In the genomic region with DNA sequence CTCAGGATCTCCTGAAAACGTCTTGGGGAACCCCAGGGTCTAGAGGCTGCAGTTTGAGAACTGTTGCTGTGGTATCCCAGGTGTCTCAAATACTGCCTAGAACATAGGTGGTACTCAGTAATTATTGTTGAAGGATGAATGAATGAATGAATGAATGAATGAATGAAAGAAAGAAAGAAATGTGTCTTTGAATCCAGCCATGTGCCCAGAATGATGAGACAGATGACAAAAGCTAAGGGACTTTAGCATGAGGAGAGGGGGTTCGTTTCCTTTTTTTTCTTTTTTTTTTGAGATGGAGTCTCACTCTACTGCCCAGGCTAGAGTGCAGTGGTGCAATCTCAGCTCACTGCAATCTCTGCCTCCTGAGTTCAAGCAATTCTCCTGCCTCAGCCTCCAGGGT, we compare ENCODE assay signal across 1 cellular context.
TF ChIP-seq lines count a peak whose summit lies in the region.

No MANE protein-coding gene starts in this region.

TF ChIP-seq in K562, 482 proteins besides CTCF, POLR2A, EP300 and RAD21:
- TF ChIP-seq, protein P1, sequence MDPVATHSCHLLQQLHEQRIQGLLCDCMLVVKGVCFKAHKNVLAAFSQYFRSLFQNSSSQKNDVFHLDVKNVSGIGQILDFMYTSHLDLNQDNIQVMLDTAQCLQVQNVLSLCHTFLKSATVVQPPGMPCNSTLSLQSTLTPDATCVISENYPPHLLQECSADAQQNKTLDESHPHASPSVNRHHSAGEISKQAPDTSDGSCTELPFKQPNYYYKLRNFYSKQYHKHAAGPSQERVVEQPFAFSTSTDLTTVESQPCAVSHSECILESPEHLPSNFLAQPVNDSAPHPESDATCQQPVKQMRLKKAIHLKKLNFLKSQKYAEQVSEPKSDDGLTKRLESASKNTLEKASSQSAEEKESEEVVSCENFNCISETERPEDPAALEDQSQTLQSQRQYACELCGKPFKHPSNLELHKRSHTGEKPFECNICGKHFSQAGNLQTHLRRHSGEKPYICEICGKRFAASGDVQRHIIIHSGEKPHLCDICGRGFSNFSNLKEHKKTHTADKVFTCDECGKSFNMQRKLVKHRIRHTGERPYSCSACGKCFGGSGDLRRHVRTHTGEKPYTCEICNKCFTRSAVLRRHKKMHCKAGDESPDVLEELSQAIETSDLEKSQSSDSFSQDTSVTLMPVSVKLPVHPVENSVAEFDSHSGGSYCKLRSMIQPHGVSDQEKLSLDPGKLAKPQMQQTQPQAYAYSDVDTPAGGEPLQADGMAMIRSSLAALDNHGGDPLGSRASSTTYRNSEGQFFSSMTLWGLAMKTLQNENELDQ (CRISPR knock-in tag; IDR thresholded peaks at IDR 0.05; ENCODE audit: borderline replicate concordance) = no peak
- TF ChIP-seq CBFA2T2 (conservative IDR thresholded peaks at IDR 0.05) (no peak), EGR1 (conservative IDR thresholded peaks at IDR 0.05) (no peak), PCBP1 (IDR thresholded peaks at IDR 0.05; ENCODE audit: low read depth, low read length, poor library complexity, severe bottlenecking) (no peak), FOS (IDR thresholded peaks at IDR 0.05; ENCODE audit: extremely low read depth, insufficient read length) (no peak), RAD51 (IDR thresholded peaks at IDR 0.05; ENCODE audit: borderline replicate concordance, low read depth) (no peak), ZNF24 (IDR thresholded peaks at IDR 0.05) (peak; percentile 86)
- TF ChIP-seq, protein P2, sequence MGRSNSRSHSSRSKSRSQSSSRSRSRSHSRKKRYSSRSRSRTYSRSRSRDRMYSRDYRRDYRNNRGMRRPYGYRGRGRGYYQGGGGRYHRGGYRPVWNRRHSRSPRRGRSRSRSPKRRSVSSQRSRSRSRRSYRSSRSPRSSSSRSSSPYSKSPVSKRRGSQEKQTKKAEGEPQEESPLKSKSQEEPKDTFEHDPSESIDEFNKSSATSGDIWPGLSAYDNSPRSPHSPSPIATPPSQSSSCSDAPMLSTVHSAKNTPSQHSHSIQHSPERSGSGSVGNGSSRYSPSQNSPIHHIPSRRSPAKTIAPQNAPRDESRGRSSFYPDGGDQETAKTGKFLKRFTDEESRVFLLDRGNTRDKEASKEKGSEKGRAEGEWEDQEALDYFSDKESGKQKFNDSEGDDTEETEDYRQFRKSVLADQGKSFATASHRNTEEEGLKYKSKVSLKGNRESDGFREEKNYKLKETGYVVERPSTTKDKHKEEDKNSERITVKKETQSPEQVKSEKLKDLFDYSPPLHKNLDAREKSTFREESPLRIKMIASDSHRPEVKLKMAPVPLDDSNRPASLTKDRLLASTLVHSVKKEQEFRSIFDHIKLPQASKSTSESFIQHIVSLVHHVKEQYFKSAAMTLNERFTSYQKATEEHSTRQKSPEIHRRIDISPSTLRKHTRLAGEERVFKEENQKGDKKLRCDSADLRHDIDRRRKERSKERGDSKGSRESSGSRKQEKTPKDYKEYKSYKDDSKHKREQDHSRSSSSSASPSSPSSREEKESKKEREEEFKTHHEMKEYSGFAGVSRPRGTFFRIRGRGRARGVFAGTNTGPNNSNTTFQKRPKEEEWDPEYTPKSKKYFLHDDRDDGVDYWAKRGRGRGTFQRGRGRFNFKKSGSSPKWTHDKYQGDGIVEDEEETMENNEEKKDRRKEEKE (IDR thresholded peaks at IDR 0.05; ENCODE audit: borderline replicate concordance in 1 of 2, control insufficient read depth in 1 of 2, low read depth in 2 of 2, low read length in 1 of 2) = no peak
TF ChIP-seq in K562: peak in this region for 1.
